25 cellular contexts compared by ENCODE assay signal in the genomic region with DNA sequence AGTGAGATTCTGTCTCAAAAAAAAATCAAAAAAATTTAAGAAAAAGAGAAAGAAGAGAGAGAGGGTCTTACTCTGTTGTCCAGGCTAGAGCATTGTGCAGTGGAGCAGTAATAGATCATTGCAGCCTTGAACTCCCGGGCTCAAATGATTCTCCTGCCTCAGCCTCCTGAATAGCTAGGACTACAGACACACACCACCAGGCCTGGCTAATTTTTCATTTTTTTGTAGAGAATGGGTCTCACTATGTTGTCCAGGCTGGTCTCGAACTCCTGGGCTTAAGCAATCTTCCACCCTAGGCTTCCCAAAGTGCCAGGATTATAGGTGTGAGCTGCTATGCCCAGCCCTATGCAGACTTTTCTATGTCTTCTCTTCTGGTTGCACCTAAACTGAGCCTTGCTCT. TPM values are rescaled to one million over a fixed set of nuclear protein-coding genes. Genes with fewer than 3 reads are reported as not detected.
"Had no signal": no experiment of that assay in that cellular context is flagged by ENCODE, and none has a peak within 500 bp of the region (broad histone marks: within the 10 kb centered on the region; RNA-seq: fewer than 3 reads in every experiment).

No MANE protein-coding gene starts in this region.

- H3K9me3 ChIP-seq: left ventricle myocardium inferior, lower lobe of right lung, right atrium auricular region, stomach, thoracic aorta, transverse colon had no signal

- H3K27me3 Mint-ChIP-seq: memory B cell had no signal

- H3K4me1 Mint-ChIP-seq: mesothelial cell of epicardium, neural crest cell had no signal

- DNase-seq: cortex of kidney; dorsolateral prefrontal cortex; effector CD8-positive, alpha-beta T cell; erythroblast; kidney; left cardiac atrium; left ventricle myocardium inferior; lower lobe of right lung; natural killer cell; posterior cingulate gyrus; small intestine; stimulated activated CD4-positive, alpha-beta T cell treated with anti-CD3 and anti-CD28 coated beads, Interleukin-12 subunit alpha, Interleukin-12 subunit beta, amount 100 ng/mL, for 4 hours; stimulated activated naive CD4-positive, alpha-beta T cell; stomach; substantia nigra; transverse colon had no signal

- H3K4me3 Mint-ChIP-seq: memory B cell, mesothelial cell of epicardium, natural killer cell, neural crest cell had no signal

- H3K27me3 ChIP-seq: dorsolateral prefrontal cortex, foreskin keratinocyte, right atrium auricular region, stomach, transverse colon had no signal

- H3K4me3 ChIP-seq: dorsolateral prefrontal cortex, left ventricle myocardium inferior, lower lobe of right lung, right atrium auricular region, stomach, thoracic aorta, transverse colon had no signal

- H3K27ac ChIP-seq: dorsolateral prefrontal cortex, foreskin keratinocyte, left ventricle myocardium inferior, lower lobe of right lung, right atrium auricular region, stomach, thoracic aorta, transverse colon had no signal

- H3K4me1 ChIP-seq: left ventricle myocardium inferior, lower lobe of right lung, right atrium auricular region, stomach, transverse colon had no signal

- H3K9me3 Mint-ChIP-seq: memory B cell, natural killer cell, neural crest cell had no signal

- H3K27ac Mint-ChIP-seq: memory B cell, mesothelial cell of epicardium had no signal

- ATAC-seq: left cardiac atrium, lower lobe of right lung, natural killer cell had no signal

- FAIRE-seq: endometrium, kidney, small intestine had no signal

RNA-seq across cellular contexts. Expression of a gene that starts 41.2 kb away (rescaled TPM):
- total RNA-seq: foreskin keratinocyte, myocyte, osteocyte, right atrium auricular region had no signal
- polyA plus RNA-seq: foreskin keratinocyte had no signal
